ENCODE assay signal across 31 cellular contexts in genomic region chr1:211586538-211586937, GRCh38.
"Had no signal": no experiment of that assay in that cellular context is flagged by ENCODE, and none has a peak within 500 bp of the region (broad histone marks: within the 10 kb centered on the region; RNA-seq: fewer than 3 reads in every experiment).

No MANE protein-coding gene starts in this region.

- H3K4me3 ChIP-seq: ascending aorta, breast epithelium, cardiac muscle cell, coronary artery, dorsolateral prefrontal cortex had no signal

- H3K9me3 ChIP-seq: ascending aorta, breast epithelium had no signal

- FAIRE-seq: frontal cortex, TTC549 had no signal

- DNase-seq: activated CD4-positive, alpha-beta memory T cell treated with anti-CD3 and anti-CD28 coated beads, Interleukin-2, amount 10 ng/mL, durations not matched to agents 7 days and 5 days; activated CD4-positive, alpha-beta T cell treated with anti-CD3 and anti-CD28 coated beads for 1 hour; activated CD4-positive, alpha-beta T cell treated with anti-CD3 and anti-CD28 coated beads for 4 hours; activated CD4-positive, alpha-beta T cell treated with anti-CD3 and anti-CD28 coated beads, Interleukin-2, amount 10 ng/mL, durations not matched to agents 7 days and 5 days; activated CD4-positive, alpha-beta T cell treated with anti-CD3 and anti-CD28 coated beads, Interleukin-2, amount 50 U/mL, for 4 hours; activated CD8-positive, alpha-beta memory T cell treated with anti-CD3 and anti-CD28 coated beads, Interleukin-2, amount 50 U/mL, for 48 hours; activated gamma-delta T cell; activated naive CD4-positive, alpha-beta T cell; activated naive CD4-positive, alpha-beta T cell treated with anti-CD3 and anti-CD28 coated beads, Interleukin-2, amount 10 ng/mL, durations not matched to agents 7 days and 5 days; activated naive CD8-positive, alpha-beta T cell treated with anti-CD3 and anti-CD28 coated beads, Interleukin-2, amount 10 ng/mL, durations not matched to agents 7 days and 5 days; activated T-cell treated with anti-CD3 and anti-CD28 coated beads for 4 hours; activated T-cell treated with anti-CD3 and anti-CD28 coated beads, Interleukin-2, amount 50 U/mL, for 24 hours; activated T-cell treated with anti-CD3 and anti-CD28 coated beads, Interleukin-2, amount 50 U/mL, for 72 hours; dorsolateral prefrontal cortex; effector memory CD4-positive, alpha-beta T cell; endodermal cell; foreskin fibroblast; T-helper 2 cell had no signal

- H3K9me3 Mint-ChIP-seq: activated CD4-positive, alpha-beta memory T cell treated with anti-CD3 and anti-CD28 coated beads, Interleukin-2, amount 10 ng/mL, durations not matched to agents 7 days and 5 days; activated CD4-positive, alpha-beta T cell treated with anti-CD3 and anti-CD28 coated beads, Interleukin-2, amount 10 ng/mL, durations not matched to agents 7 days and 5 days; activated naive CD4-positive, alpha-beta T cell treated with anti-CD3 and anti-CD28 coated beads, Interleukin-2, amount 10 ng/mL, durations not matched to agents 7 days and 5 days; activated naive CD4-positive, alpha-beta T cell treated with anti-CD3 and anti-CD28 coated beads, Interleukin-2, amount 50 U/mL, for 72 hours; activated T-cell treated with anti-CD3 and anti-CD28 coated beads, Interleukin-2, amount 50 U/mL, for 24 hours; activated T-cell treated with anti-CD3 and anti-CD28 coated beads, Interleukin-2, amount 50 U/mL, for 72 hours; brain; central memory CD8-positive, alpha-beta T cell; dendritic cell treated with granulocyte-macrophage colony-stimulating factor and Interleukin-4, amounts not matched to agents 40 ng/mL and 50 ng/mL, for 4 days; endodermal cell; WTC11 had no signal

- ATAC-seq: activated T-cell treated with anti-CD3 and anti-CD28 coated beads, Interleukin-2, amount 50 U/mL, for 72 hours; esophagus mucosa; WTC11 had no signal

- H3K27ac ChIP-seq: ascending aorta, breast epithelium, cardiac muscle cell, coronary artery, dorsolateral prefrontal cortex, VCaP had no signal

- H3K27ac Mint-ChIP-seq: activated CD4-positive, alpha-beta memory T cell treated with anti-CD3 and anti-CD28 coated beads, Interleukin-2, amount 10 ng/mL, durations not matched to agents 7 days and 5 days; activated CD4-positive, alpha-beta T cell treated with anti-CD3 and anti-CD28 coated beads, Interleukin-2, amount 10 ng/mL, durations not matched to agents 7 days and 5 days; activated naive CD4-positive, alpha-beta T cell treated with anti-CD3 and anti-CD28 coated beads, Interleukin-2, amount 10 ng/mL, durations not matched to agents 7 days and 5 days; activated naive CD4-positive, alpha-beta T cell treated with anti-CD3 and anti-CD28 coated beads, Interleukin-2, amount 50 U/mL, for 72 hours; activated naive CD8-positive, alpha-beta T cell treated with anti-CD3 and anti-CD28 coated beads, Interleukin-2, amount 10 ng/mL, durations not matched to agents 7 days and 5 days; activated T-cell treated with anti-CD3 and anti-CD28 coated beads, Interleukin-2, amount 50 U/mL, for 24 hours; activated T-cell treated with anti-CD3 and anti-CD28 coated beads, Interleukin-2, amount 50 U/mL, for 72 hours; brain; dendritic cell treated with granulocyte-macrophage colony-stimulating factor and Interleukin-4, amounts not matched to agents 40 ng/mL and 50 ng/mL, for 4 days; endodermal cell; WTC11 had no signal

- H3K27me3 Mint-ChIP-seq: activated CD4-positive, alpha-beta memory T cell treated with anti-CD3 and anti-CD28 coated beads, Interleukin-2, amount 10 ng/mL, durations not matched to agents 7 days and 5 days; activated CD4-positive, alpha-beta T cell treated with anti-CD3 and anti-CD28 coated beads, Interleukin-2, amount 10 ng/mL, durations not matched to agents 7 days and 5 days; central memory CD8-positive, alpha-beta T cell; dendritic cell treated with granulocyte-macrophage colony-stimulating factor and Interleukin-4, amounts not matched to agents 40 ng/mL and 50 ng/mL, for 4 days had no signal

- H3K36me3 Mint-ChIP-seq: activated naive CD4-positive, alpha-beta T cell treated with anti-CD3 and anti-CD28 coated beads, Interleukin-2, amount 10 ng/mL, durations not matched to agents 7 days and 5 days; activated naive CD4-positive, alpha-beta T cell treated with anti-CD3 and anti-CD28 coated beads, Interleukin-2, amount 50 U/mL, for 72 hours; activated naive CD8-positive, alpha-beta T cell treated with anti-CD3 and anti-CD28 coated beads, Interleukin-2, amount 10 ng/mL, durations not matched to agents 7 days and 5 days; brain; WTC11 had no signal

- H3K4me1 ChIP-seq: breast epithelium had no signal

- H3K36me3 ChIP-seq: ascending aorta, breast epithelium, cardiac muscle cell had no signal

- H3K4me3 Mint-ChIP-seq: activated CD4-positive, alpha-beta memory T cell treated with anti-CD3 and anti-CD28 coated beads, Interleukin-2, amount 10 ng/mL, durations not matched to agents 7 days and 5 days; activated CD4-positive, alpha-beta T cell treated with anti-CD3 and anti-CD28 coated beads, Interleukin-2, amount 10 ng/mL, durations not matched to agents 7 days and 5 days; activated naive CD4-positive, alpha-beta T cell treated with anti-CD3 and anti-CD28 coated beads, Interleukin-2, amount 10 ng/mL, durations not matched to agents 7 days and 5 days; activated naive CD8-positive, alpha-beta T cell treated with anti-CD3 and anti-CD28 coated beads, Interleukin-2, amount 10 ng/mL, durations not matched to agents 7 days and 5 days; activated T-cell treated with anti-CD3 and anti-CD28 coated beads, Interleukin-2, amount 50 U/mL, for 24 hours; activated T-cell treated with anti-CD3 and anti-CD28 coated beads, Interleukin-2, amount 50 U/mL, for 72 hours; brain; central memory CD8-positive, alpha-beta T cell; dendritic cell treated with granulocyte-macrophage colony-stimulating factor and Interleukin-4, amounts not matched to agents 40 ng/mL and 50 ng/mL, for 4 days; endodermal cell; WTC11 had no signal

- H3K27me3 ChIP-seq: ascending aorta, breast epithelium, cardiac muscle cell, dorsolateral prefrontal cortex had no signal
